Comparison of ENCODE assay signal across 1 cellular context in the genomic region with DNA sequence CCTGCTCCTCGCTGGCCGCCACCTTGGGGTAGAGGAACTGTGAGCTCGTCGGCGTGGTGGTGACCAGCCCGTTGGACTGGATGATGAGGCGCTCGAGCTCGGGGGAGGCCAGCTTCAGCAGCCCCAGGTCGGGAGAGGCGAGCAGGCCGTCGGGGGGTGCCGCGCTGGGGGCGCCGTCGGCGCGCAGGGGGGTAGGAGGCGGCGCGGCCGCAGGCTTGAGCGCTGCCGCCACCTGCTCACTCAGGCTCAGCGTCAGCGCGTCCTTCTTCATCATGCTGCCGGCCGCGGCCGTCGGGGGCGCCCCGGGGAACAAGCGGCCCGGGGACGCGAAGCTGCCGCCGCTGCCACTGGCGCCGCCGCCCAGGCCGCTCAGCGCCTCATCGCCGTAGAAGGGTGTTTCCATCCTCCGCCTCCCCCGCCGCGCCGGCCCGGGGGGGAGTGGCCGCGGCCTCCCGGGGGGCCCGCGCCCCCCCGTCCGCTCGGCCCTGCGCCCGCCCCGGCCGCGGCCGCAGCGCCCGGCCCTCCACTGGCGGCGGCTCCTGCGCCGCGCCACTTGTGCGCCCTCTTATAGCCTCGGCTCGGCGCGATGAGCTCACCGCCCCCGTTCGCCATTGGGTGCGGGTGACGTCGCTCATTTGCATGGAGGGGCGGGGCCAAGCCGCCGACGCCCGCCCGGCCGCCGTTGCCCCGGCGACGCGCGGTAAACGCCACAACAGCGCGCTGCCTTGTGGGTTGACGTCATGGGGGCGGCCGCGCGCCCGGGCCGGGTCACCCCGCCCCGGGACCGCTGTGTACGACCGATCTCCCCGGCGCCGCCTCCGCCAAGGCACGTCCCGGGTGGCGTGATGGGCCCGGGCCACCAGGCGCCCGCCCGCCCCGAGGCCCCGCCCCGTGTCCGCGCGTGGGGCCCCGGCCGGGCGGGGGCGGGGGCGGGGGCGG.
TF ChIP-seq lines count a peak whose summit lies in the region.

A gene (minus strand): TSS at position 541 of the 939 bp plus-strand sequence. CDS start 138 bp downstream, at position 403.

TF ChIP-seq in HepG2, 621 proteins besides CTCF, POLR2A, EP300 and RAD21 (continued from another document and continues in another):
- TF ChIP-seq FOXC1 (CRISPR knock-in tag; IDR thresholded peaks at IDR 0.05; ENCODE audit: borderline replicate concordance) = 0 out of 2 replicates have a peak, but pooled peaks have one; percentile 22
- TF ChIP-seq MAFK (conservative IDR thresholded peaks at IDR 0.05 in 1 of 2, IDR thresholded peaks at IDR 0.05 in 1 of 2; ENCODE audit: low read length in 2 of 2) = no peak
- TF ChIP-seq MXI1 (IDR thresholded peaks at IDR 0.05; ENCODE audit: borderline replicate concordance, low read depth, low read length) = peak; percentile 97; the same call in 2 of the 3 replicates
- no peak for TF ChIP-seq ZNF615 (CRISPR knock-in tag; IDR thresholded peaks at IDR 0.05; ENCODE audit: borderline replicate concordance)
- TF ChIP-seq KDM5A (IDR thresholded peaks at IDR 0.05; ENCODE audit: borderline replicate concordance, low read length) = no peak
- peak; percentile 48 for TF ChIP-seq YY1 (IDR thresholded peaks at IDR 0.05; ENCODE audit: insufficient read depth, insufficient replicate concordance, low read depth, low read length)
- TF ChIP-seq, protein P1, sequence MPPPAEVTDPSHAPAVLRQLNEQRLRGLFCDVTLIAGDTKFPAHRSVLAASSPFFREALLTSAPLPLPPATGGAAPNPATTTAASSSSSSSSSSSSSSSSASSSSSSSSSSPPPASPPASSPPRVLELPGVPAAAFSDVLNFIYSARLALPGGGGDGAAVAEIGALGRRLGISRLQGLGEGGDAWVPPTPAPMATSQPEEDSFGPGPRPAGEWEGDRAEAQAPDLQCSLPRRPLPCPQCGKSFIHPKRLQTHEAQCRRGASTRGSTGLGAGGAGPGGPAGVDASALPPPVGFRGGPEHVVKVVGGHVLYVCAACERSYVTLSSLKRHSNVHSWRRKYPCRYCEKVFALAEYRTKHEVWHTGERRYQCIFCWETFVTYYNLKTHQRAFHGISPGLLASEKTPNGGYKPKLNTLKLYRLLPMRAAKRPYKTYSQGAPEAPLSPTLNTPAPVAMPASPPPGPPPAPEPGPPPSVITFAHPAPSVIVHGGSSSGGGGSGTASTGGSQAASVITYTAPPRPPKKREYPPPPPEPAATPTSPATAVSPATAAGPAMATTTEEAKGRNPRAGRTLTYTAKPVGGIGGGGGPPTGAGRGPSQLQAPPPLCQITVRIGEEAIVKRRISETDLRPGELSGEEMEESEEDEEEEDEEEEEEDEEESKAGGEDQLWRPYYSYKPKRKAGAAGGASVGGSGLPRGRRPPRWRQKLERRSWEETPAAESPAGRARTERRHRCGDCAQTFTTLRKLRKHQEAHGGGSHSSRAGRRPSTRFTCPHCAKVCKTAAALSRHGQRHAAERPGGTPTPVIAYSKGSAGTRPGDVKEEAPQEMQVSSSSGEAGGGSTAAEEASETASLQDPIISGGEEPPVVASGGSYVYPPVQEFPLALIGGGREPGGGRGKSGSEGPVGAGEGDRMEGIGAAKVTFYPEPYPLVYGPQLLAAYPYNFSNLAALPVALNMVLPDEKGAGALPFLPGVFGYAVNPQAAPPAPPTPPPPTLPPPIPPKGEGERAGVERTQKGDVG (CRISPR knock-in tag; IDR thresholded peaks at IDR 0.05; ENCODE audit: borderline replicate concordance) = no peak
- no peak for TF ChIP-seq CREM (IDR thresholded peaks at IDR 0.05)
- no peak for TF ChIP-seq CREM (CRISPR knock-in tag; IDR thresholded peaks at IDR 0.05)
- TF ChIP-seq AGO2 (optimal IDR thresholded peaks at IDR 0.05; ENCODE audit: low read depth, low read length) = peak; percentile 39
- TF ChIP-seq MTF2 (CRISPR knock-in tag; IDR thresholded peaks at IDR 0.05; ENCODE audit: borderline replicate concordance) = no peak
- TF ChIP-seq ZNF703 (CRISPR knock-in tag; IDR thresholded peaks at IDR 0.05; ENCODE audit: borderline replicate concordance) = no peak
- no peak; the same call in 1 of the 2 replicates for TF ChIP-seq SAFB2 (CRISPR knock-in tag; IDR thresholded peaks at IDR 0.05; ENCODE audit: borderline replicate concordance, low read depth)
- TF ChIP-seq, protein P2, sequence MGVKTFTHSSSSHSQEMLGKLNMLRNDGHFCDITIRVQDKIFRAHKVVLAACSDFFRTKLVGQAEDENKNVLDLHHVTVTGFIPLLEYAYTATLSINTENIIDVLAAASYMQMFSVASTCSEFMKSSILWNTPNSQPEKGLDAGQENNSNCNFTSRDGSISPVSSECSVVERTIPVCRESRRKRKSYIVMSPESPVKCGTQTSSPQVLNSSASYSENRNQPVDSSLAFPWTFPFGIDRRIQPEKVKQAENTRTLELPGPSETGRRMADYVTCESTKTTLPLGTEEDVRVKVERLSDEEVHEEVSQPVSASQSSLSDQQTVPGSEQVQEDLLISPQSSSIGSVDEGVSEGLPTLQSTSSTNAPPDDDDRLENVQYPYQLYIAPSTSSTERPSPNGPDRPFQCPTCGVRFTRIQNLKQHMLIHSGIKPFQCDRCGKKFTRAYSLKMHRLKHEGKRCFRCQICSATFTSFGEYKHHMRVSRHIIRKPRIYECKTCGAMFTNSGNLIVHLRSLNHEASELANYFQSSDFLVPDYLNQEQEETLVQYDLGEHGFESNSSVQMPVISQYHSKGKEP (CRISPR knock-in tag; IDR thresholded peaks at IDR 0.05) = peak; percentile 23; the same call in 1 of the 2 replicates
- TF ChIP-seq, protein P3, sequence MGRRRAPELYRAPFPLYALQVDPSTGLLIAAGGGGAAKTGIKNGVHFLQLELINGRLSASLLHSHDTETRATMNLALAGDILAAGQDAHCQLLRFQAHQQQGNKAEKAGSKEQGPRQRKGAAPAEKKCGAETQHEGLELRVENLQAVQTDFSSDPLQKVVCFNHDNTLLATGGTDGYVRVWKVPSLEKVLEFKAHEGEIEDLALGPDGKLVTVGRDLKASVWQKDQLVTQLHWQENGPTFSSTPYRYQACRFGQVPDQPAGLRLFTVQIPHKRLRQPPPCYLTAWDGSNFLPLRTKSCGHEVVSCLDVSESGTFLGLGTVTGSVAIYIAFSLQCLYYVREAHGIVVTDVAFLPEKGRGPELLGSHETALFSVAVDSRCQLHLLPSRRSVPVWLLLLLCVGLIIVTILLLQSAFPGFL (CRISPR knock-in tag; IDR thresholded peaks at IDR 0.05) = no peak
- TF ChIP-seq PITX1 (CRISPR knock-in tag; IDR thresholded peaks at IDR 0.05) = no peak
- TF ChIP-seq THAP11 (CRISPR knock-in tag; IDR thresholded peaks at IDR 0.05) = peak; percentile 74; the same call in 1 of the 2 replicates
- TF ChIP-seq ZNF337 (CRISPR knock-in tag; IDR thresholded peaks at IDR 0.05; ENCODE audit: borderline replicate concordance, low read depth) = no peak
- no peak for TF ChIP-seq CHD4 (IDR thresholded peaks at IDR 0.05; ENCODE audit: borderline replicate concordance, low read length)
- peak; percentile 6; the same call in 1 of the 2 replicates for TF ChIP-seq KDM5B (CRISPR knock-in tag; IDR thresholded peaks at IDR 0.05; ENCODE audit: borderline replicate concordance)
- peak; percentile 42; the same call in 1 of the 2 replicates for TF ChIP-seq GFI1 (CRISPR knock-in tag; IDR thresholded peaks at IDR 0.05; ENCODE audit: borderline replicate concordance)
- TF ChIP-seq, protein P4, sequence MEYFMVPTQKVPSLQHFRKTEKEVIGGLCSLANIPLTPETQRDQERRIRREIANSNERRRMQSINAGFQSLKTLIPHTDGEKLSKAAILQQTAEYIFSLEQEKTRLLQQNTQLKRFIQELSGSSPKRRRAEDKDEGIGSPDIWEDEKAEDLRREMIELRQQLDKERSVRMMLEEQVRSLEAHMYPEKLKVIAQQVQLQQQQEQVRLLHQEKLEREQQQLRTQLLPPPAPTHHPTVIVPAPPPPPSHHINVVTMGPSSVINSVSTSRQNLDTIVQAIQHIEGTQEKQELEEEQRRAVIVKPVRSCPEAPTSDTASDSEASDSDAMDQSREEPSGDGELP (IDR thresholded peaks at IDR 0.05; ENCODE audit: borderline replicate concordance, low read depth) = peak; percentile 10; the same call in 1 of the 2 replicates
- TF ChIP-seq MATR3 (CRISPR knock-in tag; IDR thresholded peaks at IDR 0.05) = no peak
- no peak for TF ChIP-seq HNF4G (IDR thresholded peaks at IDR 0.05; ENCODE audit: borderline replicate concordance, low read depth, low read length)
- no peak; the same call in 1 of the 2 replicates for TF ChIP-seq HNF4G (CRISPR knock-in tag; IDR thresholded peaks at IDR 0.05; ENCODE audit: borderline replicate concordance, low read depth)
- TF ChIP-seq, protein P5, sequence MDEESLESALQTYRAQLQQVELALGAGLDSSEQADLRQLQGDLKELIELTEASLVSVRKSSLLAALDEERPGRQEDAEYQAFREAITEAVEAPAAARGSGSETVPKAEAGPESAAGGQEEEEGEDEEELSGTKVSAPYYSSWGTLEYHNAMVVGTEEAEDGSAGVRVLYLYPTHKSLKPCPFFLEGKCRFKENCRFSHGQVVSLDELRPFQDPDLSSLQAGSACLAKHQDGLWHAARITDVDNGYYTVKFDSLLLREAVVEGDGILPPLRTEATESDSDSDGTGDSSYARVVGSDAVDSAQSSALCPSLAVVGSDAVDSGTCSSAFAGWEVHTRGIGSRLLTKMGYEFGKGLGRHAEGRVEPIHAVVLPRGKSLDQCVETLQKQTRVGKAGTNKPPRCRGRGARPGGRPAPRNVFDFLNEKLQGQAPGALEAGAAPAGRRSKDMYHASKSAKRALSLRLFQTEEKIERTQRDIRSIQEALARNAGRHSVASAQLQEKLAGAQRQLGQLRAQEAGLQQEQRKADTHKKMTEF (CRISPR knock-in tag; IDR thresholded peaks at IDR 0.05) = no peak; the same call in 1 of the 2 replicates
- 0 out of 2 replicates have a peak, but pooled peaks have one; percentile 6 for TF ChIP-seq BCL6 (CRISPR knock-in tag; IDR thresholded peaks at IDR 0.05)
- TF ChIP-seq RARG (CRISPR knock-in tag; IDR thresholded peaks at IDR 0.05; ENCODE audit: low read depth) = no peak
- no peak for TF ChIP-seq ZNF878 (CRISPR knock-in tag; IDR thresholded peaks at IDR 0.05)
- TF ChIP-seq AHR (CRISPR knock-in tag; IDR thresholded peaks at IDR 0.05) = no peak
- peak; percentile 21; the same call in 1 of the 2 replicates for TF ChIP-seq SOX13 (IDR thresholded peaks at IDR 0.05)
- TF ChIP-seq SOX13 (CRISPR knock-in tag; conservative IDR thresholded peaks at IDR 0.05 in 1 of 2, IDR thresholded peaks at IDR 0.05 in 1 of 2) = no peak; a peak in 1 of 4 replicates
- TF ChIP-seq SOX6 (IDR thresholded peaks at IDR 0.05) = no peak
- no peak for TF ChIP-seq SOX6 (CRISPR knock-in tag; IDR thresholded peaks at IDR 0.05)
- TF ChIP-seq CC2D1A (CRISPR knock-in tag; IDR thresholded peaks at IDR 0.05) = no peak
- TF ChIP-seq, protein P6, sequence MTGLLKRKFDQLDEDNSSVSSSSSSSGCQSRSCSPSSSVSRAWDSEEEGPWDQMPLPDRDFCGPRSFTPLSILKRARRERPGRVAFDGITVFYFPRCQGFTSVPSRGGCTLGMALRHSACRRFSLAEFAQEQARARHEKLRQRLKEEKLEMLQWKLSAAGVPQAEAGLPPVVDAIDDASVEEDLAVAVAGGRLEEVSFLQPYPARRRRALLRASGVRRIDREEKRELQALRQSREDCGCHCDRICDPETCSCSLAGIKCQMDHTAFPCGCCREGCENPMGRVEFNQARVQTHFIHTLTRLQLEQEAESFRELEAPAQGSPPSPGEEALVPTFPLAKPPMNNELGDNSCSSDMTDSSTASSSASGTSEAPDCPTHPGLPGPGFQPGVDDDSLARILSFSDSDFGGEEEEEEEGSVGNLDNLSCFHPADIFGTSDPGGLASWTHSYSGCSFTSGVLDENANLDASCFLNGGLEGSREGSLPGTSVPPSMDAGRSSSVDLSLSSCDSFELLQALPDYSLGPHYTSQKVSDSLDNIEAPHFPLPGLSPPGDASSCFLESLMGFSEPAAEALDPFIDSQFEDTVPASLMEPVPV (CRISPR knock-in tag; IDR thresholded peaks at IDR 0.05) = no peak
- TF ChIP-seq ATF7 (IDR thresholded peaks at IDR 0.05) = peak; percentile 97
- peak; percentile 100 for TF ChIP-seq ATF7 (CRISPR knock-in tag; IDR thresholded peaks at IDR 0.05)
- TF ChIP-seq AGO1 (IDR thresholded peaks at IDR 0.05; ENCODE audit: low read depth, low read length, poor library complexity, severe bottlenecking) = peak; percentile 62
- TF ChIP-seq, protein P7, sequence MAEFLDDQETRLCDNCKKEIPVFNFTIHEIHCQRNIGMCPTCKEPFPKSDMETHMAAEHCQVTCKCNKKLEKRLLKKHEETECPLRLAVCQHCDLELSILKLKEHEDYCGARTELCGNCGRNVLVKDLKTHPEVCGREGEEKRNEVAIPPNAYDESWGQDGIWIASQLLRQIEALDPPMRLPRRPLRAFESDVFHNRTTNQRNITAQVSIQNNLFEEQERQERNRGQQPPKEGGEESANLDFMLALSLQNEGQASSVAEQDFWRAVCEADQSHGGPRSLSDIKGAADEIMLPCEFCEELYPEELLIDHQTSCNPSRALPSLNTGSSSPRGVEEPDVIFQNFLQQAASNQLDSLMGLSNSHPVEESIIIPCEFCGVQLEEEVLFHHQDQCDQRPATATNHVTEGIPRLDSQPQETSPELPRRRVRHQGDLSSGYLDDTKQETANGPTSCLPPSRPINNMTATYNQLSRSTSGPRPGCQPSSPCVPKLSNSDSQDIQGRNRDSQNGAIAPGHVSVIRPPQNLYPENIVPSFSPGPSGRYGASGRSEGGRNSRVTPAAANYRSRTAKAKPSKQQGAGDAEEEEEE (CRISPR knock-in tag; IDR thresholded peaks at IDR 0.05; ENCODE audit: borderline replicate concordance) = no peak
- TF ChIP-seq PAX8 (CRISPR knock-in tag; IDR thresholded peaks at IDR 0.05; ENCODE audit: borderline replicate concordance) = no peak
- TF ChIP-seq, protein P8, sequence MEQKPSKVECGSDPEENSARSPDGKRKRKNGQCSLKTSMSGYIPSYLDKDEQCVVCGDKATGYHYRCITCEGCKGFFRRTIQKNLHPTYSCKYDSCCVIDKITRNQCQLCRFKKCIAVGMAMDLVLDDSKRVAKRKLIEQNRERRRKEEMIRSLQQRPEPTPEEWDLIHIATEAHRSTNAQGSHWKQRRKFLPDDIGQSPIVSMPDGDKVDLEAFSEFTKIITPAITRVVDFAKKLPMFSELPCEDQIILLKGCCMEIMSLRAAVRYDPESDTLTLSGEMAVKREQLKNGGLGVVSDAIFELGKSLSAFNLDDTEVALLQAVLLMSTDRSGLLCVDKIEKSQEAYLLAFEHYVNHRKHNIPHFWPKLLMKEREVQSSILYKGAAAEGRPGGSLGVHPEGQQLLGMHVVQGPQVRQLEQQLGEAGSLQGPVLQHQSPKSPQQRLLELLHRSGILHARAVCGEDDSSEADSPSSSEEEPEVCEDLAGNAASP (CRISPR knock-in tag; IDR thresholded peaks at IDR 0.05; ENCODE audit: borderline replicate concordance) = 0 out of 2 replicates have a peak, but pooled peaks have one; percentile 11
- no peak for TF ChIP-seq SMC3 (IDR thresholded peaks at IDR 0.05; ENCODE audit: low read length)
- TF ChIP-seq ZNF558 (CRISPR knock-in tag; IDR thresholded peaks at IDR 0.05; ENCODE audit: borderline replicate concordance) = no peak
- TF ChIP-seq HNRNPK (IDR thresholded peaks at IDR 0.05; ENCODE audit: low read depth, low read length, poor library complexity, severe bottlenecking) = peak; percentile 68
- TF ChIP-seq, protein P9, sequence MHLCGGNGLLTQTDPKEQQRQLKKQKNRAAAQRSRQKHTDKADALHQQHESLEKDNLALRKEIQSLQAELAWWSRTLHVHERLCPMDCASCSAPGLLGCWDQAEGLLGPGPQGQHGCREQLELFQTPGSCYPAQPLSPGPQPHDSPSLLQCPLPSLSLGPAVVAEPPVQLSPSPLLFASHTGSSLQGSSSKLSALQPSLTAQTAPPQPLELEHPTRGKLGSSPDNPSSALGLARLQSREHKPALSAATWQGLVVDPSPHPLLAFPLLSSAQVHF (CRISPR knock-in tag; IDR thresholded peaks at IDR 0.05) = no peak
- TF ChIP-seq MXD4 (CRISPR knock-in tag; IDR thresholded peaks at IDR 0.05) = no peak
- 0 out of 2 replicates have a peak, but pooled peaks have one; percentile 14 for TF ChIP-seq CEBPG (CRISPR knock-in tag; IDR thresholded peaks at IDR 0.05)
- no peak for TF ChIP-seq ZNF343 (CRISPR knock-in tag; IDR thresholded peaks at IDR 0.05)
- no peak for TF ChIP-seq HDAC1 (CRISPR knock-in tag; IDR thresholded peaks at IDR 0.05)
- TF ChIP-seq KLF15 (CRISPR knock-in tag; IDR thresholded peaks at IDR 0.05; ENCODE audit: borderline replicate concordance) = no peak
